ENCODE assay signal across 1 cellular context in genomic region chr11:36509694-36510566, GRCh38.
A peak's percentile ranks its signal among the peaks of the same experiment; 100 is the strongest.
TF ChIP-seq lines count a peak whose summit lies in the region.

Gene TRAF6 (minus strand): TSS chr11:36510272. CDS start chr11:36501515, 8,757 bp downstream.

TF ChIP-seq in HepG2, 621 proteins besides CTCF, POLR2A, EP300 and RAD21 (continued from another document and continues in another):
- no peak for TF ChIP-seq ATF5 (CRISPR knock-in tag; IDR thresholded peaks at IDR 0.05; ENCODE audit: low read depth)
- TF ChIP-seq ZNF615 (CRISPR knock-in tag; IDR thresholded peaks at IDR 0.05; ENCODE audit: borderline replicate concordance): 0 out of 2 replicates have a peak, but pooled peaks have one; percentile 51
- no peak for TF ChIP-seq NBN (conservative IDR thresholded peaks at IDR 0.05)
- TF ChIP-seq CEBPZ (IDR thresholded peaks at IDR 0.05; ENCODE audit: low read length): no peak
- 0 out of 2 replicates have a peak, but pooled peaks have one; percentile 13 for TF ChIP-seq ZBTB37 (CRISPR knock-in tag; IDR thresholded peaks at IDR 0.05)
- TF ChIP-seq JARID2 (CRISPR knock-in tag; IDR thresholded peaks at IDR 0.05; ENCODE audit: insufficient replicate concordance): peak; percentile 22
- no peak for TF ChIP-seq ZBTB40 (IDR thresholded peaks at IDR 0.05)
- TF ChIP-seq ZBTB40 (CRISPR knock-in tag; IDR thresholded peaks at IDR 0.05): peak; percentile 80
- TF ChIP-seq PLSCR1 (CRISPR knock-in tag; IDR thresholded peaks at IDR 0.05; ENCODE audit: borderline replicate concordance): no peak
- TF ChIP-seq NFYB (CRISPR knock-in tag; IDR thresholded peaks at IDR 0.05): no peak
- peak; percentile 76; the same call in 1 of the 2 replicates for TF ChIP-seq DZIP1 (CRISPR knock-in tag; IDR thresholded peaks at IDR 0.05)
- 0 out of 2 replicates have a peak, but pooled peaks have one; percentile 33 for TF ChIP-seq TEAD2 (CRISPR knock-in tag; IDR thresholded peaks at IDR 0.05)
- peak; percentile 95 for TF ChIP-seq PHF20 (CRISPR knock-in tag; IDR thresholded peaks at IDR 0.05)
- peak; percentile 97 for TF ChIP-seq YEATS4 (CRISPR knock-in tag; IDR thresholded peaks at IDR 0.05; ENCODE audit: borderline replicate concordance)
- TF ChIP-seq MAZ (IDR thresholded peaks at IDR 0.05; ENCODE audit: borderline replicate concordance, low read depth, low read length): peak; percentile 51; the same call in 1 of the 2 replicates
- TF ChIP-seq MAZ (CRISPR knock-in tag; IDR thresholded peaks at IDR 0.05; ENCODE audit: low read depth): peak; percentile 98
- no peak for TF ChIP-seq KIAA2018 (CRISPR knock-in tag; IDR thresholded peaks at IDR 0.05; ENCODE audit: borderline replicate concordance)
- TF ChIP-seq ZSCAN30 (CRISPR knock-in tag; IDR thresholded peaks at IDR 0.05): 0 out of 2 replicates have a peak, but pooled peaks have one; percentile 71
- no peak for TF ChIP-seq SRSF4 (IDR thresholded peaks at IDR 0.05; ENCODE audit: low read depth, low read length, poor library complexity, severe bottlenecking)
- peak; percentile 91 for TF ChIP-seq BRCA1 (CRISPR knock-in tag; IDR thresholded peaks at IDR 0.05)
- TF ChIP-seq ZNF264 (CRISPR knock-in tag; IDR thresholded peaks at IDR 0.05): peak; percentile 78
